ENCODE assay signal across 20 cellular contexts in the genomic region with DNA sequence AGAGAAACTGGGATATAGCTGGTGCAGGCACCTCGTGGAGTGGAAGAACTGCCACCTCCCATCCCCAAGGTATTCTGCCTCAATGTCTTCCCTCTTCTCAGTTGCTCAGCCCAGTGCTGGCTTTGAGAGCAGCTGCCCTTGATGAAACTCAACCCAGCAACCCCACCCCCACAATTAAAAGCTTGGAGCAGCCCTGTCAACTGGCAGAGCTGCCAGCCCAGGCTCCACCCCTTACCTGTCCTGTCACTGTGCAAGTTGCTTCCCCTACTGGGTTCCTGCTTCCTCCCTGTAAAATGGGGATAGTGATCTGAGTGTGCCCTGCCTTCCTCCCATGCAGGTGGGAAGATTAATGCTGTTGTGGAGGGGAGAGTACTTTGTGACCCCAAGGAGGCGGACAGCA. TPM values are rescaled to one million over a fixed set of nuclear protein-coding genes. Genes with fewer than 3 reads are reported as not detected.
DNase-seq lines count a peak whose midpoint lies in the region; ATAC-seq, FAIRE-seq and TF ChIP-seq lines count a peak whose summit lies in the region.
"Had no signal": no experiment of that assay in that cellular context is flagged by ENCODE, and none has a peak within 500 bp of the region (broad histone marks: within the 10 kb centered on the region; RNA-seq: fewer than 3 reads in every experiment).

No MANE protein-coding gene starts in this region.

- H3K4me3 ChIP-seq in bronchial epithelial cell (ENCODE audit: low read depth, low read length) (no peak overlapping the region), right cardiac atrium (ENCODE audit: low read length) (no peak overlapping the region)
- H3K4me3 ChIP-seq: esophagus muscularis mucosa, uterus had no signal

- FAIRE-seq in bronchial epithelial cell (lab: Jason Lieb, UNC) = no peak
- FAIRE-seq: A204.1 had no signal

- no peak overlapping the region for H3K27ac Mint-ChIP-seq in neural crest cell (ENCODE audit: unreplicated experiment)
- H3K27ac Mint-ChIP-seq: activated T-cell treated with anti-CD3 and anti-CD28 coated beads, Interleukin-2, amount 50 U/mL, for 72 hours; natural killer cell had no signal

- H3K4me1 ChIP-seq in right cardiac atrium (ENCODE audit: control insufficient read depth, insufficient read depth, low read length) = peaks cover 4% of the 10 kb centered on the region

- peak overlapping the region; percentile 80 for H3K4me3 Mint-ChIP-seq in neural crest cell
- H3K4me3 Mint-ChIP-seq: activated T-cell treated with anti-CD3 and anti-CD28 coated beads, Interleukin-2, amount 50 U/mL, for 72 hours; natural killer cell had no signal

- no peaks in the 10 kb centered on the region for H3K9me3 Mint-ChIP-seq in neural crest cell
- H3K9me3 Mint-ChIP-seq: activated T-cell treated with anti-CD3 and anti-CD28 coated beads, Interleukin-2, amount 50 U/mL, for 72 hours; natural killer cell had no signal

- H3K36me3 ChIP-seq in bronchial epithelial cell (ENCODE audit: control insufficient read depth, insufficient read depth, low read length) = peaks cover 16% of the 10 kb centered on the region
- H3K36me3 ChIP-seq: uterus had no signal

- WGBS in right cardiac atrium = 85% methylated on average over 2 of the region's 2 CpGs

- peak; percentile 7 to 28 (median 14) for DNase-seq in NCI-H1417 (lab: John Stamatoyannopoulos, UW)
- DNase-seq in NCI-H1417 treated with DMSO at 0.1 percent for 48 hours (lab: John Stamatoyannopoulos, UW) = no peak
- DNase-seq in NCI-H2029 treated with DMSO at 0.1 percent for 48 hours (lab: John Stamatoyannopoulos, UW) = peak; percentile 35
- peak; percentile 22 for DNase-seq in bronchial epithelial cell (ENCODE audit: low read depth)
- no peak for DNase-seq in neural crest cell (ENCODE audit: low read depth, low spot score)
- no peak for DNase-seq in DMS79 treated with DMSO at 0.1 percent for 48 hours (lab: John Stamatoyannopoulos, UW)
- DNase-seq in right cardiac atrium = no peak
- DNase-seq: activated T-cell treated with anti-CD3 and anti-CD28 coated beads, Interleukin-2, amount 50 U/mL, for 72 hours; left cardiac atrium; natural killer cell; NCI-H524; stimulated activated naive CD4-positive, alpha-beta T cell treated with Interleukin-2 at 50 U/mL for 16 hours; T-helper 1 cell; uterus had no signal

- H3K36me3 Mint-ChIP-seq in neural crest cell (ENCODE audit: low read depth) = no peaks in the 10 kb centered on the region
- H3K36me3 Mint-ChIP-seq: natural killer cell had no signal

- H3K27ac ChIP-seq in right cardiac atrium (ENCODE audit: low read length) = no peak overlapping the region
- H3K27ac ChIP-seq: uterus had no signal

- H3K4me1 Mint-ChIP-seq in neural crest cell = peaks cover 16% of the 10 kb centered on the region

- H3K27me3 ChIP-seq in bronchial epithelial cell (ENCODE audit: control insufficient read depth, insufficient read depth, low read length) (no peaks in the 10 kb centered on the region), right cardiac atrium (ENCODE audit: control insufficient read depth, insufficient read depth) (no peaks in the 10 kb centered on the region)
- H3K27me3 ChIP-seq: esophagus muscularis mucosa, uterus had no signal

- no peak for ATAC-seq in HG03097 (IDR thresholded peaks at IDR 0.05; ENCODE audit: low FRiP score, unreplicated experiment)
- ATAC-seq in right cardiac atrium = no peak
- ATAC-seq: activated T-cell treated with anti-CD3 and anti-CD28 coated beads, Interleukin-2, amount 50 U/mL, for 72 hours; left cardiac atrium; natural killer cell had no signal

- intact Hi-C loops in right cardiac atrium (cut with DNase I) = loop anchor here in 1 of 4 donors (5.0 kb wide), 1 partner anchor 35 kb away; no protein-coding TSS in a partner anchor

- no peaks in the 10 kb centered on the region for H3K9me3 ChIP-seq in right cardiac atrium (ENCODE audit: control insufficient read depth, low read length)
- H3K9me3 ChIP-seq: esophagus muscularis mucosa, uterus had no signal

- TF ChIP-seq CTCF in bronchial epithelial cell (IDR thresholded peaks at IDR 0.05; ENCODE audit: insufficient read depth, low read length, severe bottlenecking) (no peak), neural crest cell (conservative IDR thresholded peaks at IDR 0.05) (no peak)

- no peaks in the 10 kb centered on the region for H3K27me3 Mint-ChIP-seq in neural crest cell (ENCODE audit: low read depth)

RNA-seq across cellular contexts. Expression of gene TMEM63B, which starts 4.5 kb away (rescaled TPM):
- total RNA-seq in bronchial epithelial cell (27.4 and 40.3 TPM in 2 replicates), neural crest cell (47.0 and 51.2 TPM in 2 replicates), right cardiac atrium (10 to 100 TPM; 41.4 to 44.8 (median 43.4) TPM)
- 27.7 TPM for polyA plus RNA-seq in right cardiac atrium

RNA-seq across cellular contexts. Expression of gene MRPL14, which starts 4.6 kb away (rescaled TPM):
- total RNA-seq in bronchial epithelial cell (66.3 and 90.0 TPM in 2 replicates), neural crest cell (62.9 and 65.5 TPM in 2 replicates), right cardiac atrium (10 to 100 TPM; 31.0 to 38.1 (median 36.6) TPM)
- polyA plus RNA-seq in right cardiac atrium = 44.7 TPM

RNA-seq across cellular contexts. Expression of gene CAPN11, which starts 26.7 kb away (rescaled TPM):
- total RNA-seq in bronchial epithelial cell = not detected in 2 replicates
- not detected in 2 replicates for total RNA-seq in neural crest cell
- under 1 TPM in 1 of 4 donors, not detected in 3; 0.38 TPM for total RNA-seq in right cardiac atrium
- polyA plus RNA-seq in right cardiac atrium = 0.27 TPM
- total RNA-seq: HT-29, M059J, natural killer cell, RPMI7951 had no signal

Comparison
In these comparisons a context has a peak if more than half of its experiments do, and no peak if none do; other contexts are left out.
1. DNase-seq: peak in NCI-H1417 (3 of 3), NCI-H2029 treated with DMSO at 0.1 percent for 48 hours (single experiment) and bronchial epithelial cell (single experiment); none in NCI-H1417 treated with DMSO at 0.1 percent for 48 hours (single experiment), neural crest cell (single experiment), DMS79 treated with DMSO at 0.1 percent for 48 hours (single experiment) and right cardiac atrium (0 of 3).